In the genomic region with DNA sequence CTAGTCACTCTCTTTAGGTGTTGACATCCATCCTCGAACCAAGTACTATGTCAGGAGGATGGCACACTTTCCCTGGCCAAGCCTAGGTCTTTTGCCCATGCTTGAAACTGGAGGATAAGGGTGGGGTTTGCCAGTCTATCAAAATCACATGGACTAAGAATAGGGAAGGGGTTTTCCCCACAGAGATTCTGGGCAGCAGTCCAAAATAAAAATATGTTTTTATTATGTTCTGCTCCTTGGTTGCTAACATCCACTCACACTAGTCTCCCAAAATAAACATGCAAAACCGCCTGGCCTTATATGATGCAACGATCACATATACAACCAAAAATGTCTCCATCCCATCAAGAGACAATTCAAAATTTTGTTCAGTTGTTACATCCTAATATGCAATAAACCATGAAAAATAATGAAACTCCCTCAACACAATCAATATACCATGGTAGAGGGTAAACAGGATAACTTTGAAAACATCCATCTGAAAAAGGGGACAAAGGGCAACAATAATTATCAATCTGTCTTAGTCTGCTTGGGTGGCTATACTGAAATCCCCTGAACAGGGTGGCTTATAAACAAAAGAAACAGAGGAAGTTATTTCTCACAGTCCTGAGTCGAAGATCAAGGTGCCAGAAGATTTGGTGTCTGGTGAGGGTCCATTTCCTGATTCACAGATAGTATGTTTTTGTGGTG, we compare ENCODE assay signal across 12 cellular contexts.
DNase-seq lines count a peak whose midpoint lies in the region; ATAC-seq, FAIRE-seq and TF ChIP-seq lines count a peak whose summit lies in the region.
"Had no signal": no experiment of that assay in that cellular context is flagged by ENCODE, and none has a peak within 500 bp of the region (broad histone marks: within the 10 kb centered on the region; RNA-seq: fewer than 3 reads in every experiment).

No MANE protein-coding gene starts in this region.

- FAIRE-seq in RCC 7860 (lab: Jason Lieb, UNC), result no peak

- H3K4me3 ChIP-seq in foreskin fibroblast (ENCODE audit: low read depth in 1 of 2, low read length in 2 of 2), result no peak overlapping the region
- H3K4me3 ChIP-seq: ovary, tibial nerve had no signal

- DNase-seq in SHP77 (lab: John Stamatoyannopoulos, UW) (peak; percentile 39 to 46), SHP77 treated with DMSO at 0.1 percent for 48 hours (lab: John Stamatoyannopoulos, UW) (no peak), RPMI8226 (peak; percentile 28), foreskin fibroblast (peak; percentile 68 to 86), stromal cell of bone marrow (ENCODE audit: low read depth) (peak; percentile 71), DMS 273 (lab: John Stamatoyannopoulos, UW; ENCODE audit: unreplicated experiment) (no peak), RCC 7860 (ENCODE audit: low spot score) (no peak)
- DNase-seq: activated T-cell treated with anti-CD3 and anti-CD28 coated beads, Interleukin-2, amount 50 U/mL, for 72 hours; NCI-H510A; ovary had no signal

- no peak for ATAC-seq in GM21515 (IDR thresholded peaks at IDR 0.05; ENCODE audit: unreplicated experiment)
- ATAC-seq: activated T-cell treated with anti-CD3 and anti-CD28 coated beads, Interleukin-2, amount 50 U/mL, for 72 hours had no signal

- TF ChIP-seq CTCF in foreskin fibroblast (IDR thresholded peaks at IDR 0.05; ENCODE audit: low read depth, low read length), result no peak

Comparison
In these comparisons a context has a peak if more than half of its experiments do, and no peak if none do; other contexts are left out.
1. DNase-seq: peak in SHP77 (2 of 2), RPMI8226 (single experiment), foreskin fibroblast (2 of 2) and stromal cell of bone marrow (single experiment); none in SHP77 treated with DMSO at 0.1 percent for 48 hours (single experiment), DMS 273 (single experiment) and RCC 7860 (single experiment).